Comparison of ENCODE assay signal across 1 cellular context in the genomic region with DNA sequence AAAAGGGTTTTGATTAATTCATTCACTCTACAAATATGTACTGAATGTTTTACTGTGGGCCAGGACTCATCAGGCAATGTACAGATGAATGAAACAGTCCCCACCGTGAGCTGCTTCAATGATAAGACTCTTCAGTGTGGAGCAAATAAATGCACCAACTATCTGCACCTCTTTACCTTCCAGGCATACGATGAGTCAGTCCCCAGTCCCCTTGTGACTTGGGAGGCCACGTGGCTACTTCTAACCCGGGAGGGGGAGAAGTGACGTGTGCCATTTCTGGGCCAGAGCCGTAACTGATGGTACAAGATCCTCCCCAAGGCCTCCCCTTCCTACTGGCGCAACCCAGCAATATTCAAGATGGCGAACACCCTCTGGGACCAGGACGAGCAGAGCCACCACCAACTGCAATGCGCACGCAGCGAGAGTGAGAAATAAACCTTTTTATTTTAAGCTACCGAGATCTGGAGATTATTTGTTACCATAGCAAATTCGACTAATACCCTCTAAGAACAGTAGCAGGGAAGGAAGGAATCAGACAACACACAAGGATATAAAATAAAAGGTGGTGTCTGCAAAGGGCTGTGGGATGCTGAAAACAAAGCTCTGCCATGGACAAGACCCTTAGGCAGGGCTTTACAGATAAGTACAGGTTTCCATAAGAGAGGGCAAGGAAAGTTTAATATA.
TF ChIP-seq lines count a peak whose summit lies in the region.

No MANE protein-coding gene starts in this region.

TF ChIP-seq in WTC11, 78 proteins besides CTCF, POLR2A, EP300 and RAD21 (continued from another document):
- TF ChIP-seq, protein P1, sequence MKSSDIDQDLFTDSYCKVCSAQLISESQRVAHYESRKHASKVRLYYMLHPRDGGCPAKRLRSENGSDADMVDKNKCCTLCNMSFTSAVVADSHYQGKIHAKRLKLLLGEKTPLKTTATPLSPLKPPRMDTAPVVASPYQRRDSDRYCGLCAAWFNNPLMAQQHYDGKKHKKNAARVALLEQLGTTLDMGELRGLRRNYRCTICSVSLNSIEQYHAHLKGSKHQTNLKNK (CRISPR knock-in tag; IDR thresholded peaks at IDR 0.05): no peak
- TF ChIP-seq TEAD4 (CRISPR knock-in tag; IDR thresholded peaks at IDR 0.05) (no peak), FOXP1 (CRISPR knock-in tag; IDR thresholded peaks at IDR 0.05; ENCODE audit: borderline replicate concordance) (no peak), CREM (CRISPR knock-in tag; IDR thresholded peaks at IDR 0.05) (no peak), SP1 (CRISPR knock-in tag; conservative IDR thresholded peaks at IDR 0.05) (no peak), NFATC4 (CRISPR knock-in tag; IDR thresholded peaks at IDR 0.05) (no peak), NR1H2 (CRISPR knock-in tag; IDR thresholded peaks at IDR 0.05) (no peak), ELF4 (CRISPR knock-in tag; IDR thresholded peaks at IDR 0.05; ENCODE audit: low read depth) (no peak)
- TF ChIP-seq, protein P2, sequence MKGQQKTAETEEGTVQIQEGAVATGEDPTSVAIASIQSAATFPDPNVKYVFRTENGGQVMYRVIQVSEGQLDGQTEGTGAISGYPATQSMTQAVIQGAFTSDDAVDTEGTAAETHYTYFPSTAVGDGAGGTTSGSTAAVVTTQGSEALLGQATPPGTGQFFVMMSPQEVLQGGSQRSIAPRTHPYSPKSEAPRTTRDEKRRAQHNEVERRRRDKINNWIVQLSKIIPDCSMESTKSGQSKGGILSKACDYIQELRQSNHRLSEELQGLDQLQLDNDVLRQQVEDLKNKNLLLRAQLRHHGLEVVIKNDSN (CRISPR knock-in tag; IDR thresholded peaks at IDR 0.05): no peak
- TF ChIP-seq, protein P3, sequence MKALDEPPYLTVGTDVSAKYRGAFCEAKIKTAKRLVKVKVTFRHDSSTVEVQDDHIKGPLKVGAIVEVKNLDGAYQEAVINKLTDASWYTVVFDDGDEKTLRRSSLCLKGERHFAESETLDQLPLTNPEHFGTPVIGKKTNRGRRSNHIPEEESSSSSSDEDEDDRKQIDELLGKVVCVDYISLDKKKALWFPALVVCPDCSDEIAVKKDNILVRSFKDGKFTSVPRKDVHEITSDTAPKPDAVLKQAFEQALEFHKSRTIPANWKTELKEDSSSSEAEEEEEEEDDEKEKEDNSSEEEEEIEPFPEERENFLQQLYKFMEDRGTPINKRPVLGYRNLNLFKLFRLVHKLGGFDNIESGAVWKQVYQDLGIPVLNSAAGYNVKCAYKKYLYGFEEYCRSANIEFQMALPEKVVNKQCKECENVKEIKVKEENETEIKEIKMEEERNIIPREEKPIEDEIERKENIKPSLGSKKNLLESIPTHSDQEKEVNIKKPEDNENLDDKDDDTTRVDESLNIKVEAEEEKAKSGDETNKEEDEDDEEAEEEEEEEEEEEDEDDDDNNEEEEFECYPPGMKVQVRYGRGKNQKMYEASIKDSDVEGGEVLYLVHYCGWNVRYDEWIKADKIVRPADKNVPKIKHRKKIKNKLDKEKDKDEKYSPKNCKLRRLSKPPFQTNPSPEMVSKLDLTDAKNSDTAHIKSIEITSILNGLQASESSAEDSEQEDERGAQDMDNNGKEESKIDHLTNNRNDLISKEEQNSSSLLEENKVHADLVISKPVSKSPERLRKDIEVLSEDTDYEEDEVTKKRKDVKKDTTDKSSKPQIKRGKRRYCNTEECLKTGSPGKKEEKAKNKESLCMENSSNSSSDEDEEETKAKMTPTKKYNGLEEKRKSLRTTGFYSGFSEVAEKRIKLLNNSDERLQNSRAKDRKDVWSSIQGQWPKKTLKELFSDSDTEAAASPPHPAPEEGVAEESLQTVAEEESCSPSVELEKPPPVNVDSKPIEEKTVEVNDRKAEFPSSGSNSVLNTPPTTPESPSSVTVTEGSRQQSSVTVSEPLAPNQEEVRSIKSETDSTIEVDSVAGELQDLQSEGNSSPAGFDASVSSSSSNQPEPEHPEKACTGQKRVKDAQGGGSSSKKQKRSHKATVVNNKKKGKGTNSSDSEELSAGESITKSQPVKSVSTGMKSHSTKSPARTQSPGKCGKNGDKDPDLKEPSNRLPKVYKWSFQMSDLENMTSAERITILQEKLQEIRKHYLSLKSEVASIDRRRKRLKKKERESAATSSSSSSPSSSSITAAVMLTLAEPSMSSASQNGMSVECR (CRISPR knock-in tag; IDR thresholded peaks at IDR 0.05; ENCODE audit: borderline replicate concordance): no peak
- TF ChIP-seq, protein P4, sequence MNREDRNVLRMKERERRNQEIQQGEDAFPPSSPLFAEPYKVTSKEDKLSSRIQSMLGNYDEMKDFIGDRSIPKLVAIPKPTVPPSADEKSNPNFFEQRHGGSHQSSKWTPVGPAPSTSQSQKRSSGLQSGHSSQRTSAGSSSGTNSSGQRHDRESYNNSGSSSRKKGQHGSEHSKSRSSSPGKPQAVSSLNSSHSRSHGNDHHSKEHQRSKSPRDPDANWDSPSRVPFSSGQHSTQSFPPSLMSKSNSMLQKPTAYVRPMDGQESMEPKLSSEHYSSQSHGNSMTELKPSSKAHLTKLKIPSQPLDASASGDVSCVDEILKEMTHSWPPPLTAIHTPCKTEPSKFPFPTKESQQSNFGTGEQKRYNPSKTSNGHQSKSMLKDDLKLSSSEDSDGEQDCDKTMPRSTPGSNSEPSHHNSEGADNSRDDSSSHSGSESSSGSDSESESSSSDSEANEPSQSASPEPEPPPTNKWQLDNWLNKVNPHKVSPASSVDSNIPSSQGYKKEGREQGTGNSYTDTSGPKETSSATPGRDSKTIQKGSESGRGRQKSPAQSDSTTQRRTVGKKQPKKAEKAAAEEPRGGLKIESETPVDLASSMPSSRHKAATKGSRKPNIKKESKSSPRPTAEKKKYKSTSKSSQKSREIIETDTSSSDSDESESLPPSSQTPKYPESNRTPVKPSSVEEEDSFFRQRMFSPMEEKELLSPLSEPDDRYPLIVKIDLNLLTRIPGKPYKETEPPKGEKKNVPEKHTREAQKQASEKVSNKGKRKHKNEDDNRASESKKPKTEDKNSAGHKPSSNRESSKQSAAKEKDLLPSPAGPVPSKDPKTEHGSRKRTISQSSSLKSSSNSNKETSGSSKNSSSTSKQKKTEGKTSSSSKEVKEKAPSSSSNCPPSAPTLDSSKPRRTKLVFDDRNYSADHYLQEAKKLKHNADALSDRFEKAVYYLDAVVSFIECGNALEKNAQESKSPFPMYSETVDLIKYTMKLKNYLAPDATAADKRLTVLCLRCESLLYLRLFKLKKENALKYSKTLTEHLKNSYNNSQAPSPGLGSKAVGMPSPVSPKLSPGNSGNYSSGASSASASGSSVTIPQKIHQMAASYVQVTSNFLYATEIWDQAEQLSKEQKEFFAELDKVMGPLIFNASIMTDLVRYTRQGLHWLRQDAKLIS (CRISPR knock-in tag; IDR thresholded peaks at IDR 0.05; ENCODE audit: borderline replicate concordance): no peak
- TF ChIP-seq, protein P5, sequence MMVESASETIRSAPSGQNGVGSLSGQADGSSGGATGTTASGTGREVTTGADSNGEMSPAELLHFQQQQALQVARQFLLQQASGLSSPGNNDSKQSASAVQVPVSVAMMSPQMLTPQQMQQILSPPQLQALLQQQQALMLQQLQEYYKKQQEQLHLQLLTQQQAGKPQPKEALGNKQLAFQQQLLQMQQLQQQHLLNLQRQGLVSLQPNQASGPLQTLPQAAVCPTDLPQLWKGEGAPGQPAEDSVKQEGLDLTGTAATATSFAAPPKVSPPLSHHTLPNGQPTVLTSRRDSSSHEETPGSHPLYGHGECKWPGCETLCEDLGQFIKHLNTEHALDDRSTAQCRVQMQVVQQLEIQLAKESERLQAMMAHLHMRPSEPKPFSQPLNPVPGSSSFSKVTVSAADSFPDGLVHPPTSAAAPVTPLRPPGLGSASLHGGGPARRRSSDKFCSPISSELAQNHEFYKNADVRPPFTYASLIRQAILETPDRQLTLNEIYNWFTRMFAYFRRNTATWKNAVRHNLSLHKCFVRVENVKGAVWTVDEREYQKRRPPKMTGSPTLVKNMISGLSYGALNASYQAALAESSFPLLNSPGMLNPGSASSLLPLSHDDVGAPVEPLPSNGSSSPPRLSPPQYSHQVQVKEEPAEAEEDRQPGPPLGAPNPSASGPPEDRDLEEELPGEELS (CRISPR knock-in tag; IDR thresholded peaks at IDR 0.05): no peak
